ENCODE assay signal across 15 cellular contexts in genomic region chr5:162990856-162991497, GRCh38.
A peak's percentile ranks its signal among the peaks of the same experiment; 100 is the strongest.
DNase-seq lines count a peak whose midpoint lies in the region; ATAC-seq, FAIRE-seq and TF ChIP-seq lines count a peak whose summit lies in the region.
"Had no signal": no experiment of that assay in that cellular context is flagged by ENCODE, and none has a peak within 500 bp of the region (broad histone marks: within the 10 kb centered on the region; RNA-seq: fewer than 3 reads in every experiment).

No MANE protein-coding gene starts in this region.

- H3K4me3 ChIP-seq in OCI-LY7 (ENCODE audit: low read depth, low read length, poor library complexity, severe bottlenecking) (no peak overlapping the region), colonic mucosa (no peak overlapping the region)

- no peaks in the 10 kb centered on the region for H4K20me1 ChIP-seq in OCI-LY7 (ENCODE audit: insufficient read depth, low read length)

- POLR2A ChIA-PET in OCI-LY7 (lab: Charles Lee), result no interaction called here

- no peak for DNase-seq in GM19239 (ENCODE audit: insufficient read length, low spot score)
- DNase-seq in renal cortical epithelial cell (ENCODE audit: low read depth), result peak; percentile 4
- DNase-seq in OCI-LY7 (ENCODE audit: low spot score), result no peak
- DNase-seq in SIG-M5 (lab: John Stamatoyannopoulos, UW), result no peak
- no peak for DNase-seq in colonic mucosa
- DNase-seq: CD8-positive, alpha-beta memory T cell; erythroblast; hippocampal formation; left ventricle myocardium superior; NCI-H1048; NCI-H524 treated with DMSO at 0.1 percent for 48 hours; SHP77 treated with DMSO at 0.1 percent for 48 hours had no signal

- H3K4me2 ChIP-seq in OCI-LY7 (ENCODE audit: low read length), result no peak overlapping the region

- CTCF ChIA-PET in OCI-LY7 (lab: Charles Lee; ENCODE audit: unreplicated experiment), result no interaction called here

- no peak overlapping the region for H3K27ac ChIP-seq in OCI-LY7 (ENCODE audit: low read depth, low read length, poor library complexity, severe bottlenecking)
- H3K27ac ChIP-seq in colonic mucosa, result no peak overlapping the region

- no peaks in the 10 kb centered on the region for H3K9me2 ChIP-seq in OCI-LY7 (ENCODE audit: insufficient read depth, low read length)

- peak; percentile 83 for ATAC-seq in HG02588 (IDR thresholded peaks at IDR 0.05; ENCODE audit: unreplicated experiment)
- peak; percentile 72 for ATAC-seq in HG03159 (IDR thresholded peaks at IDR 0.05; ENCODE audit: unreplicated experiment)
- ATAC-seq: left ventricle myocardium superior had no signal

- no peaks in the 10 kb centered on the region for H3K27me3 ChIP-seq in colonic mucosa

- no peaks in the 10 kb centered on the region for H3K36me3 ChIP-seq in OCI-LY7 (ENCODE audit: insufficient read depth, low read length)
- no peaks in the 10 kb centered on the region for H3K36me3 ChIP-seq in colonic mucosa

- no peak for TF ChIP-seq CTCF in OCI-LY7 (conservative IDR thresholded peaks at IDR 0.05; ENCODE audit: low read length)
- no peak for TF ChIP-seq CTCF in colonic mucosa (IDR thresholded peaks at IDR 0.05)

- intact Hi-C loops in OCI-LY7 (cut with micrococcal nuclease; ENCODE audit: unreplicated experiment), result no loop called here
- intact Hi-C loops in colonic mucosa (cut with DNase I), result no loop called here

- H3K4me1 ChIP-seq in OCI-LY7 (ENCODE audit: insufficient read depth, low read length, poor library complexity, severe bottlenecking), result no peaks in the 10 kb centered on the region
- H3K4me1 ChIP-seq in colonic mucosa, result no peaks in the 10 kb centered on the region

- no TSS peak for BruUV-seq in OCI-LY7 (replicated peaks; lab: Mats Ljungman, UMichigan)

- FAIRE-seq in GM19239 (lab: Jason Lieb, UNC), result peak; percentile 47
- FAIRE-seq: G401.6 had no signal

- no peak overlapping the region for H2AFZ ChIP-seq in OCI-LY7 (ENCODE audit: low read length)

- no peak overlapping the region for H3K9ac ChIP-seq in colonic mucosa (ENCODE audit: low read depth in 2 of 2, low read length in 2 of 2)

- H3K9me3 ChIP-seq in OCI-LY7 (ENCODE audit: low read length) (no peaks in the 10 kb centered on the region), colonic mucosa (no peaks in the 10 kb centered on the region)

- no peaks in the 10 kb centered on the region for H3K79me2 ChIP-seq in OCI-LY7 (ENCODE audit: insufficient read depth, low read depth, low read length)
